Comparison of ENCODE assay signal across 15 cellular contexts in the genomic region with DNA sequence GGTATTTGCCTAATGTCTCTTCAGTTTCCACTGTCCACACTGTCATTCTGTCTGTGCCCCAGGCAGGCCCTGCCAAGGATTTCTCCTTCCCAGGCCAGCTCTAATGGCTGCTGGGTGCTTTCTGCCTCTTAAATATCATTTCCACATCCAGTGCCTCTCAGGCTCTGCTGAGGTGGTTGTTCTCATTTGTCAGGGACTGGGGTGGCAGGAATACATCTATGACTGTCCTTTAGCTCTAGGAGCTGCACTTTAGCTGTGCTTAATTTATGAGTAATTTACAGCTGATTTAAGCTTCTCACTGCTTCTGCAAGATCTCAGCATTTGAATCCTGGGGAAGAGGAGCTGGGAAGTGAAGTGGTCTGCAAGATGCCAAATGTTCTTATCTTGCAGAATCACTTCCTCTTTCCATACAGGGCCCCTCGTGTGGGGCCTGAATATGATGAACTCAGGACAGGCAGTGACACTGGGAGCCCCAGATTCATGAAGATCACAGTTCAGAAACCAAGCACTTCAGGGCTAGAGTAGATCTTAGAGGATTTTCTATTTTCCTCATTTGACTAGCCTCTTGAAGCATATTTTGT.
A peak's percentile ranks its signal among the peaks of the same experiment; 100 is the strongest.
DNase-seq lines count a peak whose midpoint lies in the region; ATAC-seq lines count a peak whose summit lies in the region.
"Had no signal": no experiment of that assay in that cellular context is flagged by ENCODE, and none has a peak within 500 bp of the region (broad histone marks: within the 10 kb centered on the region; RNA-seq: fewer than 3 reads in every experiment).

No MANE protein-coding gene starts in this region.

- ATAC-seq in GM19023 (IDR thresholded peaks at IDR 0.05; ENCODE audit: unreplicated experiment) (peak; percentile 80), GM21786 (IDR thresholded peaks at IDR 0.05; ENCODE audit: unreplicated experiment) (peak; percentile 62), HG03565 (IDR thresholded peaks at IDR 0.05; ENCODE audit: unreplicated experiment) (peak; percentile 85)
- ATAC-seq: activated T-cell treated with anti-CD3 and anti-CD28 coated beads, Interleukin-2, amount 50 U/mL, for 4 hours; natural killer cell treated with Interleukin-12 subunit alpha and Interleukin-12 subunit beta and Interleukin-15 and Interleukin-18, amount 100 ng/mL, for 72 hours had no signal

- DNase-seq in mucosa of gallbladder (ENCODE audit: low spot score) (peak; percentile 10), A172 (ENCODE audit: low spot score) (no peak), ecto neural progenitor cell (ENCODE audit: low spot score) (no peak), SW 1271 (lab: John Stamatoyannopoulos, UW) (no peak), NCI-H748 treated with DMSO at 0.1 percent for 48 hours (lab: John Stamatoyannopoulos, UW) (no peak)
- DNase-seq: activated T-cell treated with anti-CD3 and anti-CD28 coated beads, Interleukin-2, amount 50 U/mL, for 4 hours; esophagus squamous epithelium; immature natural killer cell; NCI-H2029 treated with DMSO at 0.1 percent for 48 hours; stimulated activated CD4-positive, alpha-beta T cell treated with anti-CD3 and anti-CD28 coated beads, Interleukin-12 subunit alpha, Interleukin-12 subunit beta, amount 100 ng/mL, for 4 hours; stimulated activated naive CD4-positive, alpha-beta T cell treated with Interleukin-2 at 50 U/mL for 16 hours had no signal
